22 cellular contexts compared by ENCODE assay signal in the genomic region with DNA sequence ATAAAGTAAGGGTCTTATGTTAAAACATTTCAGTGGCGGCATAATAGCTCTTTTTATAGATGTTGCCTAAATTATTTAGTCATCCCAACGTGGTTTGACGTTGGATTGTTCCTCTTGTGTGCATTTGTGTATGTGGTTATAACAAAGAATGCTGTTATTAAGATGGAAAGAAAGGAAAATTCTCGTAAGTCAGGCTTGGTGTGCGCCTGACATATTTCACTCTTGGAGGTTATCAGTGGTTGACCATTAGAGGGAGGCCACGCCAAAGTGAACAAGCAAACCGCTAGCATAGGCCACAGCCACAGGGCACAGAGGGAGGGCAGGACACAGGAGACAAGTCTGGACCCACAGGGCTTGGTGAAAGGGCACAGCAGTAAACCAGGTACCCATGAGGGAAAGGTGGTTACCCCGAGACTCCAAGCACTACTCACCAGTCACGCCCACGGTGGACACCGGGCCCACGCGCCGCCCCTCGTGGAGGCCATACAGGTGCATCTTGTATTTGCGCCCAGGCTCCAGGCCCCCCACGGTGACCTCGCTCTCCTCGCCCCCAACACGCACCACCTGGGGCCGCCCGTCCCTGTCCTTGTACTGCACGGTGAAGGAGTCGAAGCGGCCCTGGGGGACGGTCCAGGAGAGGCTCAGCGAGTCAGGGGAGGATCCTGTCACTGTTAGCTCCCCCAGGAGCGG.
"Had no signal": no experiment of that assay in that cellular context is flagged by ENCODE, and none has a peak within 500 bp of the region (broad histone marks: within the 10 kb centered on the region; RNA-seq: fewer than 3 reads in every experiment).

No MANE protein-coding gene starts in this region.

- H3K9me3 ChIP-seq: tibial nerve, vagina had no signal

- H3K27ac ChIP-seq: vagina had no signal

- H3K4me3 ChIP-seq: coronary artery, tibial nerve, vagina had no signal

- H3K4me3 Mint-ChIP-seq: activated CD4-positive, alpha-beta T cell treated with anti-CD3 and anti-CD28 coated beads, Interleukin-2, amount 10 ng/mL, durations not matched to agents 24 days and 14 days; activated CD8-positive, alpha-beta T cell treated with anti-CD3 and anti-CD28 coated beads, Interleukin-2, amount 10 ng/mL, durations not matched to agents 7 days and 5 days; activated T-cell treated with anti-CD3 and anti-CD28 coated beads, Interleukin-2, amount 50 U/mL, for 72 hours; brain; central memory CD8-positive, alpha-beta T cell; nephron had no signal

- H3K36me3 Mint-ChIP-seq: activated naive CD4-positive, alpha-beta T cell treated with anti-CD3 and anti-CD28 coated beads, Interleukin-2, amount 50 U/mL, for 72 hours had no signal

- H3K27me3 Mint-ChIP-seq: activated CD4-positive, alpha-beta T cell treated with anti-CD3 and anti-CD28 coated beads, Interleukin-2, amount 10 ng/mL, durations not matched to agents 24 days and 14 days; brain had no signal

- H3K4me1 ChIP-seq: vagina had no signal

- H3K9me3 Mint-ChIP-seq: activated CD4-positive, alpha-beta T cell treated with anti-CD3 and anti-CD28 coated beads, Interleukin-2, amount 10 ng/mL, durations not matched to agents 24 days and 14 days; activated naive CD4-positive, alpha-beta T cell treated with anti-CD3 and anti-CD28 coated beads, Interleukin-2, amount 50 U/mL, for 72 hours; activated T-cell treated with anti-CD3 and anti-CD28 coated beads, Interleukin-2, amount 50 U/mL, for 72 hours; brain; central memory CD8-positive, alpha-beta T cell; nephron had no signal

- H3K4me1 Mint-ChIP-seq: activated CD4-positive, alpha-beta T cell treated with anti-CD3 and anti-CD28 coated beads, Interleukin-2, amount 10 ng/mL, durations not matched to agents 24 days and 14 days; central memory CD8-positive, alpha-beta T cell had no signal

- H3K27ac Mint-ChIP-seq: activated CD4-positive, alpha-beta T cell treated with anti-CD3 and anti-CD28 coated beads, Interleukin-2, amount 10 ng/mL, durations not matched to agents 24 days and 14 days; activated CD8-positive, alpha-beta T cell treated with anti-CD3 and anti-CD28 coated beads, Interleukin-2, amount 10 ng/mL, durations not matched to agents 7 days and 5 days; activated naive CD4-positive, alpha-beta T cell treated with anti-CD3 and anti-CD28 coated beads, Interleukin-2, amount 50 U/mL, for 72 hours; activated T-cell treated with anti-CD3 and anti-CD28 coated beads, Interleukin-2, amount 50 U/mL, for 72 hours; brain had no signal

- DNase-seq: activated CD4-positive, alpha-beta T cell treated with anti-CD3 and anti-CD28 coated beads, Interleukin-2, amount 10 ng/mL, durations not matched to agents 24 days and 14 days; activated CD4-positive, CD25-positive, alpha-beta regulatory T cell; activated CD8-positive, alpha-beta memory T cell treated with anti-CD3 and anti-CD28 coated beads, Interleukin-2, amount 50 U/mL, for 4 hours; activated CD8-positive, alpha-beta T cell treated with anti-CD3 and anti-CD28 coated beads, Interleukin-2, amount 10 ng/mL, durations not matched to agents 7 days and 5 days; activated gamma-delta T cell; activated T-cell treated with anti-CD3 and anti-CD28 coated beads, Interleukin-2, amount 50 U/mL, for 72 hours; amniotic stem cell; foreskin fibroblast; left ventricle myocardium superior; mesenchymal stem cell; occipital lobe; small intestine; stimulated activated CD4-positive, alpha-beta T cell treated with anti-CD3 and anti-CD28 coated beads, Interleukin-4, amount 100 ng/mL, for 24 hours; stimulated activated naive CD4-positive, alpha-beta T cell; substantia nigra had no signal

- H3K27me3 ChIP-seq: tibial nerve, vagina had no signal
